ENCODE assay signal across 17 cellular contexts in the genomic region with DNA sequence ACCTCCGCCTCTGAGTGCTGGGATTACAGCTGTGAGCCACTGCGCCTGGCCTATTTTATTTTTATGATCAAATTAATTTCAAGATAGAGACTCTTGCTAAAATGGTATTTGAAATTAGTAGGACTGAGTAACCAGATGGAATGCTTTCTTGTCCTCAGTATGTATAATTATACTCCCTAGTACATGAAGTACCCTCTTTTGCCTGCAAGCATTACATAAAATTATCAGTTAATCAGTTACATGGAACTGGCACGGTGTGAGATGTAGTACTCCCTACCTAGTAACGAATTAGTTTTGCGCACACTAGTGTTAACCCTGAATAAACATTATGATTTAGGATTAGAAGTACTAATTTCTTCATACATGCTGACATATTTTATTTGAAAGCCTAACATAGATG. TPM values are rescaled to one million over a fixed set of nuclear protein-coding genes. Genes with fewer than 3 reads are reported as not detected.
A peak's percentile ranks its signal among the peaks of the same experiment; 100 is the strongest.
DNase-seq lines count a peak whose midpoint lies in the region; ATAC-seq and TF ChIP-seq lines count a peak whose summit lies in the region.
"Had no signal": no experiment of that assay in that cellular context is flagged by ENCODE, and none has a peak within 500 bp of the region (broad histone marks: within the 10 kb centered on the region; RNA-seq: fewer than 3 reads in every experiment).

No MANE protein-coding gene starts in this region.

- H3K4me1 Mint-ChIP-seq in nephron: peaks cover 26% of the 10 kb centered on the region

- intact Hi-C loops in left colon (cut with DNase I, micrococcal nuclease): no loop called here

- peaks cover 20% of the 10 kb centered on the region for H3K36me3 Mint-ChIP-seq in nephron (ENCODE audit: low read depth)
- H3K36me3 Mint-ChIP-seq: CD4-positive, alpha-beta memory T cell had no signal

- no peaks in the 10 kb centered on the region for H3K9me3 Mint-ChIP-seq in nephron
- H3K9me3 Mint-ChIP-seq: CD4-positive, alpha-beta memory T cell had no signal

- no peaks in the 10 kb centered on the region for H3K79me2 ChIP-seq in mesendoderm (ENCODE audit: control insufficient read depth, insufficient read depth, low read length)

- peak overlapping the region; percentile 57 to 78 (median 68) for H3K27ac Mint-ChIP-seq in nephron
- H3K27ac Mint-ChIP-seq: CD4-positive, alpha-beta memory T cell had no signal

- H3K27ac ChIP-seq in HEK293 (ENCODE audit: extremely low read depth, low read depth, low read length) (no peak overlapping the region), mesendoderm (ENCODE audit: low read depth, low read length) (no peak overlapping the region)

- H3K18ac ChIP-seq in mesendoderm (ENCODE audit: low read length): no peak overlapping the region

- no peak for TF ChIP-seq CTCF in HEK293 (tag by site-specific recombination; IDR thresholded peaks at IDR 0.05)
- no peak for TF ChIP-seq CTCF in nephron (IDR thresholded peaks at IDR 0.05; ENCODE audit: unreplicated experiment in 3 of 3)

- POLR2A ChIA-PET in HEK293 (lab: Yijun Ruan, JAX): no interaction called here

- no peaks in the 10 kb centered on the region for H3K27me3 Mint-ChIP-seq in nephron (ENCODE audit: low read depth)
- H3K27me3 Mint-ChIP-seq: CD4-positive, alpha-beta memory T cell had no signal

- H3K4me3 ChIP-seq in HEK293 (ENCODE audit: low read depth, low read length) (no peak overlapping the region), endocrine pancreas (ENCODE audit: control insufficient read depth, insufficient read depth, low read length) (peak overlapping the region; percentile 47), mesendoderm (ENCODE audit: low read length) (no peak overlapping the region)

- WGBS in mesendoderm (ENCODE audit: extremely low coverage, insufficient coverage, low lambda C conversion rate): no CpG with 5 or more reads among the region's 5 CpGs

- H3K56ac ChIP-seq in mesendoderm (ENCODE audit: low read length): no peak overlapping the region

- H3K4ac ChIP-seq in mesendoderm (ENCODE audit: low read depth, low read length): no peak overlapping the region

- H2AK5ac ChIP-seq in mesendoderm (ENCODE audit: low read length): no peak overlapping the region

- H3K9ac ChIP-seq in endocrine pancreas (ENCODE audit: control insufficient read depth, insufficient read depth, low read length): no peak overlapping the region
- H3K9ac ChIP-seq in mesendoderm (ENCODE audit: low read length): no peak overlapping the region

- H3K4me1 ChIP-seq in HEK293 (ENCODE audit: control insufficient read depth, insufficient read depth, low read length) (peaks cover 3% of the 10 kb centered on the region; the same call in 1 of the 2 replicates), endocrine pancreas (ENCODE audit: control insufficient read depth, insufficient read depth, low read length) (peaks cover 22% of the 10 kb centered on the region), mesendoderm (ENCODE audit: control insufficient read depth, low read depth, low read length) (no peaks in the 10 kb centered on the region)

- H2BK5ac ChIP-seq in mesendoderm (ENCODE audit: low read length): no peak overlapping the region

- H3K4me3 Mint-ChIP-seq in nephron: no peak overlapping the region
- H3K4me3 Mint-ChIP-seq: CD4-positive, alpha-beta memory T cell had no signal

- H3K36me3 ChIP-seq in HEK293 (ENCODE audit: control insufficient read depth in 2 of 2, insufficient read depth in 1 of 2, low read length in 2 of 2): peaks cover 7 to 30% of the 10 kb centered on the region in 2 experiments; a peak in 2 of 3 replicates
- no peaks in the 10 kb centered on the region for H3K36me3 ChIP-seq in endocrine pancreas (ENCODE audit: control insufficient read depth, insufficient read depth, low read length)
- H3K36me3 ChIP-seq in mesendoderm (ENCODE audit: control insufficient read depth, insufficient read depth, low read length): no peaks in the 10 kb centered on the region

- H3K79me1 ChIP-seq in mesendoderm (ENCODE audit: low read length): no peaks in the 10 kb centered on the region

- H3K4me2 ChIP-seq in mesendoderm (ENCODE audit: low read length): no peak overlapping the region

- DNase-seq in left colon: no peak
- no peak for DNase-seq in hepatic stellate cell (ENCODE audit: low spot score)
- DNase-seq in activated gamma-delta T cell treated with Interleukin-2 at 50 U/mL for 16 hours: no peak
- no peak for DNase-seq in NCI-H1694 (lab: John Stamatoyannopoulos, UW)
- DNase-seq in mesendoderm: no peak
- DNase-seq: Calu3; CD4-positive, alpha-beta memory T cell; MM.1S; NCI-H1092; NCI-H146; NCI-H2081; NCI-H510A; NCI-H774; SIG-M5 had no signal

- no peak overlapping the region for H4K5ac ChIP-seq in mesendoderm (ENCODE audit: low read length)

- no peak overlapping the region for H3K23ac ChIP-seq in mesendoderm (ENCODE audit: low read length)

- H3K27me3 ChIP-seq in endocrine pancreas (ENCODE audit: control insufficient read depth, insufficient read depth, low read length) (no peaks in the 10 kb centered on the region), mesendoderm (ENCODE audit: insufficient read depth, low read length, poor library complexity) (no peaks in the 10 kb centered on the region)

- H2BK120ac ChIP-seq in mesendoderm (ENCODE audit: low read depth, low read length): no peak overlapping the region

- peak; percentile 92 for ATAC-seq in left colon

- no peak overlapping the region for H2BK15ac ChIP-seq in mesendoderm (replicated peaks; ENCODE audit: low read depth)

- CTCF ChIA-PET in HEK293 (lab: Yijun Ruan, JAX): interaction anchor here (0.6 to 0.8 kb wide), 2 partner anchors 9 to 50 kb away, joined by 3 to 5 read pairs; no protein-coding TSS in a partner anchor

- no peak overlapping the region for H4K8ac ChIP-seq in mesendoderm (ENCODE audit: low read depth, low read length)

- no peaks in the 10 kb centered on the region for H3K9me3 ChIP-seq in HEK293 (ENCODE audit: control insufficient read depth, insufficient read depth, low read depth, low read length)
- H3K9me3 ChIP-seq in endocrine pancreas (ENCODE audit: control insufficient read depth, low read length): no peaks in the 10 kb centered on the region

TF ChIP-seq in HEK293, 187 proteins besides CTCF, POLR2A, EP300 and RAD21:
- TF ChIP-seq ZFP41 (tag by site-specific recombination; IDR thresholded peaks at IDR 0.05; ENCODE audit: borderline replicate concordance) (no peak), WT1 (tag by site-specific recombination; IDR thresholded peaks at IDR 0.05) (peak; percentile 73)

RNA-seq across cellular contexts. Expression of gene RBBP8, which starts 41.6 kb away (rescaled TPM):
- total RNA-seq in left colon: 10 to 100 TPM; 22.0 to 22.7 TPM
- polyA plus RNA-seq in mesendoderm (2013, experiment 1 of 2): 62.0 TPM
- 70.7 TPM for polyA plus RNA-seq in mesendoderm (2013, experiment 2 of 2)
